Comparison of ENCODE assay signal across 8 cellular contexts in the genomic region with DNA sequence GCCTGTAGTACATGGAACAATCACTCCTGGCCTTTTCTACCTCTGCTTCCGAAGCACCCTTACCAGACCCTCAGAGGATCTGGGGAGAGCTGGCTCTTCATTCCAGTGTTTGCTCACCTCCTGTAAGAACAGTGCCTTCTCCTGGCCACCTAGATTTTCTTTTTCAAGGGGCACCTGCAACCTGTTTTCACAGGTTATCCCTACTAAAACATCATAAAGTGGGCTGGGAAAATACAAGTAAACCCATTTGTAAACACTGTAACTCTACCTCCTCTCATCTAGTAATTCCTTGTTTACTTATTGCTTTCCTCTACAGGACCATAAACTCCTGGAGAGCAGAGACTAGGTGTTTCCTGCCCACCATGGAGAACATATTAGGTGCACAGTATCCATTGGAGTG. TPM values are rescaled to one million over a fixed set of nuclear protein-coding genes. Genes with fewer than 3 reads are reported as not detected.
DNase-seq lines count a peak whose midpoint lies in the region; ATAC-seq and TF ChIP-seq lines count a peak whose summit lies in the region.

No MANE protein-coding gene starts in this region.

- H3K4me3 Mint-ChIP-seq in CD4-positive, alpha-beta memory T cell: peak overlapping the region; percentile 89 to 97 (median 92)
- peak overlapping the region; percentile 89 for H3K4me3 Mint-ChIP-seq in activated CD4-positive, alpha-beta memory T cell treated with anti-CD3 and anti-CD28 coated beads for 36 hours

- intact Hi-C loops in CD4-positive, alpha-beta memory T cell (cut with micrococcal nuclease): no loop called here
- intact Hi-C loops in activated CD4-positive, alpha-beta memory T cell treated with anti-CD3 and anti-CD28 coated beads for 36 hours (cut with micrococcal nuclease): loop anchor here (5.0 kb wide), 1 partner anchor 132 kb away; a partner anchor contains a TSS
- intact Hi-C loops in lower lobe of right lung (cut with DNase I): no loop called here

- H3K4me1 Mint-ChIP-seq in CD4-positive, alpha-beta memory T cell: peaks cover 12 to 20% (median 16%) of the 10 kb centered on the region in 4 donors
- peaks cover 12% of the 10 kb centered on the region for H3K4me1 Mint-ChIP-seq in activated CD4-positive, alpha-beta memory T cell treated with anti-CD3 and anti-CD28 coated beads for 36 hours (ENCODE audit: low read depth)

- POLR2A ChIA-PET in CD4-positive, alpha-beta memory T cell (lab: Charles Lee; ENCODE audit: partially characterized antibody): no interaction called here
- POLR2A ChIA-PET in activated CD4-positive, alpha-beta memory T cell treated with anti-CD3 and anti-CD28 coated beads for 36 hours (lab: Charles Lee): no interaction called here

- no peaks in the 10 kb centered on the region for H3K36me3 ChIP-seq in CD4-positive, alpha-beta memory T cell (ENCODE audit: insufficient read depth, low read length)
- H3K36me3 ChIP-seq in lower lobe of right lung: no peaks in the 10 kb centered on the region

- no peak overlapping the region for H3K27ac ChIP-seq in CD4-positive, alpha-beta memory T cell (ENCODE audit: low read depth, low read length)
- no peak overlapping the region for H3K27ac ChIP-seq in lower lobe of right lung

- ATAC-seq in GM19023 (IDR thresholded peaks at IDR 0.05; ENCODE audit: unreplicated experiment) (peak; percentile 3), lower lobe of right lung (no peak), GM21423 (IDR thresholded peaks at IDR 0.05; ENCODE audit: unreplicated experiment) (no peak), HG02588 (IDR thresholded peaks at IDR 0.05; ENCODE audit: unreplicated experiment) (no peak)

- no peaks in the 10 kb centered on the region for H3K9me3 Mint-ChIP-seq in CD4-positive, alpha-beta memory T cell
- H3K9me3 Mint-ChIP-seq in activated CD4-positive, alpha-beta memory T cell treated with anti-CD3 and anti-CD28 coated beads for 36 hours: no peaks in the 10 kb centered on the region

- no peak overlapping the region for H3K4me3 ChIP-seq in CD4-positive, alpha-beta memory T cell (ENCODE audit: low read length in 2 of 2)
- H3K4me3 ChIP-seq in lower lobe of right lung: peak overlapping the region; percentile 66

- H3K9me3 ChIP-seq in CD4-positive, alpha-beta memory T cell (ENCODE audit: control insufficient read depth in 1 of 2, low read length in 2 of 2): no peaks in the 10 kb centered on the region
- H3K9me3 ChIP-seq in lower lobe of right lung: no peaks in the 10 kb centered on the region

- no peaks in the 10 kb centered on the region for H3K27me3 ChIP-seq in CD4-positive, alpha-beta memory T cell (ENCODE audit: insufficient read depth, low read length)
- peaks cover 7% of the 10 kb centered on the region for H3K27me3 ChIP-seq in lower lobe of right lung (ENCODE audit: low read depth)

- no peak for DNase-seq in CD4-positive, alpha-beta memory T cell
- DNase-seq in activated CD4-positive, alpha-beta memory T cell treated with anti-CD3 and anti-CD28 coated beads for 36 hours: no peak
- DNase-seq in lower lobe of right lung (no peak), SHP77 treated with DMSO at 0.1 percent for 48 hours (lab: John Stamatoyannopoulos, UW) (no peak)
- no peak for DNase-seq in stimulated activated naive CD4-positive, alpha-beta T cell (lab: John Stamatoyannopoulos, UW)

- no peaks in the 10 kb centered on the region for H3K27me3 Mint-ChIP-seq in CD4-positive, alpha-beta memory T cell
- peaks cover 1% of the 10 kb centered on the region for H3K27me3 Mint-ChIP-seq in activated CD4-positive, alpha-beta memory T cell treated with anti-CD3 and anti-CD28 coated beads for 36 hours

- peaks cover 15% of the 10 kb centered on the region for H3K4me1 ChIP-seq in CD4-positive, alpha-beta memory T cell (ENCODE audit: insufficient read depth, low read length)
- peaks cover 11% of the 10 kb centered on the region for H3K4me1 ChIP-seq in lower lobe of right lung

- peak overlapping the region; percentile 3 to 81 (median 22) for H3K27ac Mint-ChIP-seq in CD4-positive, alpha-beta memory T cell
- no peak overlapping the region for H3K27ac Mint-ChIP-seq in activated CD4-positive, alpha-beta memory T cell treated with anti-CD3 and anti-CD28 coated beads for 36 hours

- peaks cover 0 to 2% of the 10 kb centered on the region in 2 donors for H3K36me3 Mint-ChIP-seq in CD4-positive, alpha-beta memory T cell
- no peaks in the 10 kb centered on the region for H3K36me3 Mint-ChIP-seq in activated CD4-positive, alpha-beta memory T cell treated with anti-CD3 and anti-CD28 coated beads for 36 hours

- CTCF ChIA-PET in CD4-positive, alpha-beta memory T cell (lab: Charles Lee; ENCODE audit: partially characterized antibody): interaction anchor here (1.3 kb wide), 1 partner anchor 13 kb away, joined by 3 read pairs; no protein-coding TSS in a partner anchor
- CTCF ChIA-PET in activated CD4-positive, alpha-beta memory T cell treated with anti-CD3 and anti-CD28 coated beads for 36 hours (lab: Charles Lee): interaction anchor here (1.5 kb wide), 1 partner anchor 78 kb away, joined by 3 read pairs; no protein-coding TSS in a partner anchor

- no peak for TF ChIP-seq CTCF in lower lobe of right lung (IDR thresholded peaks at IDR 0.05)

RNA-seq across cellular contexts. Expression of a gene that starts 1.1 kb away (rescaled TPM):
- 1 to 10 TPM; 1.7 to 2.6 TPM for total RNA-seq in CD4-positive, alpha-beta memory T cell
- polyA plus RNA-seq in CD4-positive, alpha-beta memory T cell: 1 to 10 TPM; 1.1 to 1.3 TPM
- 1 to 10 TPM; 3.4 to 4.3 TPM for total RNA-seq in activated CD4-positive, alpha-beta memory T cell treated with anti-CD3 and anti-CD28 coated beads for 36 hours
- 71.6 TPM for total RNA-seq in lower lobe of right lung

Comparison
In these comparisons a context has a peak if more than half of its experiments do, and no peak if none do; other contexts are left out.
1. RNA of a gene that starts 1.1 kb away (total RNA-seq): 71.6 TPM in lower lobe of right lung (single experiment); 3.4 to 4.3 TPM in activated CD4-positive, alpha-beta memory T cell treated with anti-CD3 and anti-CD28 coated beads for 36 hours and 1.7 to 2.6 TPM in CD4-positive, alpha-beta memory T cell; every median in the first group is over 10 times any median in the second.